Comparison of ENCODE assay signal across 11 cellular contexts in genomic region chr6:31473780-31474725, GRCh38. TPM values are rescaled to one million over a fixed set of nuclear protein-coding genes. Genes with fewer than 3 reads are reported as not detected.
DNase-seq lines count a peak whose midpoint lies in the region; ATAC-seq and TF ChIP-seq lines count a peak whose summit lies in the region.
"Had no signal": no experiment of that assay in that cellular context is flagged by ENCODE, and none has a peak within 500 bp of the region (broad histone marks: within the 10 kb centered on the region; RNA-seq: fewer than 3 reads in every experiment).

No MANE protein-coding gene starts in this region.

- ATAC-seq in activated naive CD4-positive, alpha-beta T cell treated with anti-CD3 and anti-CD28 coated beads, Interleukin-2, amount 50 U/mL, for 72 hours, result peak in 1 of 2 donors; percentile 42
- ATAC-seq in HG03045 (IDR thresholded peaks at IDR 0.05; ENCODE audit: unreplicated experiment) (no peak), HG03108 (IDR thresholded peaks at IDR 0.05; ENCODE audit: unreplicated experiment) (no peak), GM18520 (IDR thresholded peaks at IDR 0.05; ENCODE audit: unreplicated experiment) (no peak)
- no peak for ATAC-seq in stimulated activated memory B cell treated with anti-CD40 and anti-IgM and Interleukin-4, amounts not matched to agents 10 μg/mL and 1 μg/mL and 100 μg/mL, for 72 hours

- POLR2A ChIA-PET in HEK293 (lab: Yijun Ruan, JAX), result interaction anchor here (0.7 kb wide), 1 partner anchor 70 kb away, joined by 5 read pairs; no protein-coding TSS in a partner anchor

- H3K36me3 ChIP-seq in ACC112 (ENCODE audit: insufficient read depth, low read length) (no peaks in the 10 kb centered on the region), HEK293 (ENCODE audit: control insufficient read depth in 2 of 2, insufficient read depth in 1 of 2, low read length in 2 of 2) (no peaks in the 10 kb centered on the region)

- no peaks in the 10 kb centered on the region for H3K27me3 Mint-ChIP-seq in stimulated activated memory B cell treated with anti-CD40 and anti-IgM and Interleukin-4, amounts not matched to agents 10 μg/mL and 1 μg/mL and 100 μg/mL, for 72 hours

- CTCF ChIA-PET in HEK293 (lab: Yijun Ruan, JAX), result interaction anchor here (0.5 to 1.5 kb wide), 5 partner anchors 10 to 32 kb away, joined by 3 to 7 read pairs (median 4); no protein-coding TSS in a partner anchor

- no peaks in the 10 kb centered on the region for H3K9me3 ChIP-seq in HEK293 (ENCODE audit: control insufficient read depth, insufficient read depth, low read depth, low read length)
- H3K9me3 ChIP-seq: heart right ventricle had no signal

- DNase-seq in activated naive CD4-positive, alpha-beta T cell treated with anti-CD3 and anti-CD28 coated beads, Interleukin-2, amount 50 U/mL, for 72 hours (ENCODE audit: low spot score in 2 of 2), result no peak
- peak; percentile 26 for DNase-seq in fibroblast of pulmonary artery (ENCODE audit: low read depth)
- DNase-seq: activated CD4-positive, alpha-beta T cell treated with anti-CD3 and anti-CD28 coated beads, Interleukin-2, amount 50 U/mL, for 1 hour; heart right ventricle; NCI-H1694 treated with DMSO at 0.1 percent for 48 hours had no signal

- no peak overlapping the region for H3K4me3 Mint-ChIP-seq in stimulated activated memory B cell treated with anti-CD40 and anti-IgM and Interleukin-4, amounts not matched to agents 10 μg/mL and 1 μg/mL and 100 μg/mL, for 72 hours

- no peak for TF ChIP-seq CTCF in HEK293 (tag by site-specific recombination; IDR thresholded peaks at IDR 0.05)
- TF ChIP-seq CTCF in fibroblast of pulmonary artery (IDR thresholded peaks at IDR 0.05; ENCODE audit: low read length, missing control alignments), result no peak

- no peak overlapping the region for H2AFZ ChIP-seq in ACC112 (ENCODE audit: low read length, unreplicated experiment)

- H3K4me3 ChIP-seq in ACC112 (ENCODE audit: low read depth, low read length) (no peak overlapping the region), HEK293 (ENCODE audit: low read depth, low read length) (no peak overlapping the region), fibroblast of pulmonary artery (replicated peaks; ENCODE audit: low read depth, low read length) (no peak overlapping the region)
- H3K4me3 ChIP-seq: heart right ventricle had no signal

- peaks cover 93% of the 10 kb centered on the region for H3K4me1 Mint-ChIP-seq in stimulated activated memory B cell treated with anti-CD40 and anti-IgM and Interleukin-4, amounts not matched to agents 10 μg/mL and 1 μg/mL and 100 μg/mL, for 72 hours

- peak overlapping the region; percentile 76 for H3K27ac ChIP-seq in ACC112 (ENCODE audit: low read depth, low read length)
- H3K27ac ChIP-seq in HEK293 (ENCODE audit: extremely low read depth, low read depth, low read length), result no peak overlapping the region
- H3K27ac ChIP-seq: heart right ventricle had no signal

- H3K79me2 ChIP-seq in ACC112 (ENCODE audit: control insufficient read depth, insufficient read depth, low read length, unreplicated experiment), result no peaks in the 10 kb centered on the region

- H3K27ac Mint-ChIP-seq in activated naive CD4-positive, alpha-beta T cell treated with anti-CD3 and anti-CD28 coated beads, Interleukin-2, amount 50 U/mL, for 72 hours, result peak overlapping the region; percentile 11 to 44
- no peak overlapping the region for H3K27ac Mint-ChIP-seq in stimulated activated memory B cell treated with anti-CD40 and anti-IgM and Interleukin-4, amounts not matched to agents 10 μg/mL and 1 μg/mL and 100 μg/mL, for 72 hours

- H3K9me3 Mint-ChIP-seq in activated naive CD4-positive, alpha-beta T cell treated with anti-CD3 and anti-CD28 coated beads, Interleukin-2, amount 50 U/mL, for 72 hours, result no peaks in the 10 kb centered on the region
- no peaks in the 10 kb centered on the region for H3K9me3 Mint-ChIP-seq in stimulated activated memory B cell treated with anti-CD40 and anti-IgM and Interleukin-4, amounts not matched to agents 10 μg/mL and 1 μg/mL and 100 μg/mL, for 72 hours

- H3K36me3 Mint-ChIP-seq in activated naive CD4-positive, alpha-beta T cell treated with anti-CD3 and anti-CD28 coated beads, Interleukin-2, amount 50 U/mL, for 72 hours, result no peaks in the 10 kb centered on the region
- H3K36me3 Mint-ChIP-seq in stimulated activated memory B cell treated with anti-CD40 and anti-IgM and Interleukin-4, amounts not matched to agents 10 μg/mL and 1 μg/mL and 100 μg/mL, for 72 hours, result peaks cover 37% of the 10 kb centered on the region

- H3K27me3 ChIP-seq in ACC112 (ENCODE audit: insufficient read depth, low read length), result no peaks in the 10 kb centered on the region
- H3K27me3 ChIP-seq: heart right ventricle had no signal

- peaks cover 22% of the 10 kb centered on the region for H3K4me1 ChIP-seq in ACC112 (ENCODE audit: control insufficient read depth, insufficient read depth, low read length, unreplicated experiment)
- H3K4me1 ChIP-seq in HEK293 (ENCODE audit: control insufficient read depth, insufficient read depth, low read length), result no peaks in the 10 kb centered on the region

TF ChIP-seq in HEK293, 187 proteins besides CTCF, POLR2A, EP300 and RAD21:
- TF ChIP-seq ZNF366 (tag by site-specific recombination; conservative IDR thresholded peaks at IDR 0.05) (0 out of 2 replicates have a peak, but pooled peaks have one; percentile 13), SCRT1 (tag by site-specific recombination; IDR thresholded peaks at IDR 0.05; ENCODE audit: borderline replicate concordance) (no peak), ZNF600 (tag by site-specific recombination; IDR thresholded peaks at IDR 0.05) (0 out of 2 replicates have a peak, but pooled peaks have one; percentile 39)

RNA-seq across cellular contexts. Expression of gene MICB, which starts 23.9 kb away (rescaled TPM):
- 10 to 100 TPM; 20.3 to 35.2 TPM for total RNA-seq in activated naive CD4-positive, alpha-beta T cell treated with anti-CD3 and anti-CD28 coated beads, Interleukin-2, amount 50 U/mL, for 72 hours

RNA-seq across cellular contexts. Expression of gene MCCD1, which starts 54.7 kb away (rescaled TPM):
- total RNA-seq in activated naive CD4-positive, alpha-beta T cell treated with anti-CD3 and anti-CD28 coated beads, Interleukin-2, amount 50 U/mL, for 72 hours, result not detected
- total RNA-seq: heart right ventricle had no signal
